1 cellular context compared by ENCODE assay signal in genomic region chr1:2975466-2976179, GRCh38.
A peak's percentile ranks its signal among the peaks of the same experiment; 100 is the strongest.
TF ChIP-seq lines count a peak whose summit lies in the region.

No MANE protein-coding gene starts in this region.

TF ChIP-seq in HEK293, 187 proteins besides CTCF, POLR2A, EP300 and RAD21 (continued from another document and continues in another):
- TF ChIP-seq ZNF449 (tag by site-specific recombination; IDR thresholded peaks at IDR 0.05) (no peak), KLF10 (tag by site-specific recombination; IDR thresholded peaks at IDR 0.05) (peak; percentile 75), ZNF596 (tag by site-specific recombination; IDR thresholded peaks at IDR 0.05) (no peak), ZNF155 (tag by site-specific recombination; IDR thresholded peaks at IDR 0.05) (no peak), KLF9 (tag by site-specific recombination; IDR thresholded peaks at IDR 0.05; ENCODE audit: low read depth) (no peak), GLIS2 (tag by site-specific recombination; IDR thresholded peaks at IDR 0.05) (no peak), TRIM28 (IDR thresholded peaks at IDR 0.05; ENCODE audit: borderline replicate concordance, low read length) (no peak), HOXC10 (CRISPR knock-in tag; IDR thresholded peaks at IDR 0.05) (no peak), ZNF398 (tag by site-specific recombination; IDR thresholded peaks at IDR 0.05) (no peak), GFI1B (tag by site-specific recombination; IDR thresholded peaks at IDR 0.05) (0 out of 2 replicates have a peak, but pooled peaks have one; percentile 59), ZNF48 (tag by site-specific recombination; IDR thresholded peaks at IDR 0.05) (no peak), ZNF660 (tag by site-specific recombination; IDR thresholded peaks at IDR 0.05) (no peak), ZSCAN5A (tag by site-specific recombination; IDR thresholded peaks at IDR 0.05) (no peak), YY1 (tag by site-specific recombination; IDR thresholded peaks at IDR 0.05) (no peak), EGR2 (tag by site-specific recombination; IDR thresholded peaks at IDR 0.05; ENCODE audit: low read depth) (no peak), MEIS1 (CRISPR knock-in tag; IDR thresholded peaks at IDR 0.05; ENCODE audit: borderline replicate concordance) (no peak), ZNF121 (tag by site-specific recombination; IDR thresholded peaks at IDR 0.05) (no peak), ZNF140 (tag by site-specific recombination; IDR thresholded peaks at IDR 0.05) (no peak), ZBTB6 (tag by site-specific recombination; IDR thresholded peaks at IDR 0.05) (no peak), ZNF248 (tag by site-specific recombination; IDR thresholded peaks at IDR 0.05) (no peak), ZNF404 (tag by site-specific recombination; IDR thresholded peaks at IDR 0.05) (no peak), ATF2 (tag by site-specific recombination; IDR thresholded peaks at IDR 0.05; ENCODE audit: low read depth) (no peak), ZFP37 (tag by site-specific recombination; IDR thresholded peaks at IDR 0.05) (no peak), ZNF777 (tag by site-specific recombination; IDR thresholded peaks at IDR 0.05; ENCODE audit: borderline replicate concordance) (no peak), ZNF174 (tag by site-specific recombination; IDR thresholded peaks at IDR 0.05) (no peak), ZBTB21 (tag by site-specific recombination; IDR thresholded peaks at IDR 0.05) (no peak), ZNF513 (tag by site-specific recombination; IDR thresholded peaks at IDR 0.05) (no peak), ZSCAN30 (tag by site-specific recombination; IDR thresholded peaks at IDR 0.05) (no peak), OSR2 (tag by site-specific recombination; IDR thresholded peaks at IDR 0.05) (peak; percentile 85), TSHZ1 (tag by site-specific recombination; IDR thresholded peaks at IDR 0.05; ENCODE audit: borderline replicate concordance) (no peak), ZNF544 (tag by site-specific recombination; IDR thresholded peaks at IDR 0.05) (no peak), ZNF837 (tag by site-specific recombination; IDR thresholded peaks at IDR 0.05) (no peak), BCL11A (tag by site-specific recombination; IDR thresholded peaks at IDR 0.05; ENCODE audit: low read depth) (peak; percentile 43; the same call in 1 of the 2 replicates), ZNF132 (tag by site-specific recombination; IDR thresholded peaks at IDR 0.05; ENCODE audit: borderline replicate concordance) (no peak), BCL11B (tag by site-specific recombination; IDR thresholded peaks at IDR 0.05; ENCODE audit: low read depth) (0 out of 2 replicates have a peak, but pooled peaks have one; percentile 39), ZNF341 (tag by site-specific recombination; IDR thresholded peaks at IDR 0.05; ENCODE audit: low read depth) (no peak), WT1 (tag by site-specific recombination; IDR thresholded peaks at IDR 0.05) (peak; percentile 89), MZF1 (tag by site-specific recombination; IDR thresholded peaks at IDR 0.05; ENCODE audit: borderline replicate concordance) (no peak), PATZ1 (tag by site-specific recombination; IDR thresholded peaks at IDR 0.05) (no peak), IKZF3 (tag by site-specific recombination; IDR thresholded peaks at IDR 0.05) (no peak), ZNF18 (tag by site-specific recombination; IDR thresholded peaks at IDR 0.05) (peak; percentile 96), ZNF626 (tag by site-specific recombination; IDR thresholded peaks at IDR 0.05) (no peak), ZNF223 (tag by site-specific recombination; IDR thresholded peaks at IDR 0.05) (no peak), ZBTB1 (tag by site-specific recombination; IDR thresholded peaks at IDR 0.05) (no peak), ZNF114 (tag by site-specific recombination; IDR thresholded peaks at IDR 0.05) (no peak), ZSCAN4 (tag by site-specific recombination; IDR thresholded peaks at IDR 0.05) (no peak), ZNF473 (tag by site-specific recombination; IDR thresholded peaks at IDR 0.05) (no peak)
